8 cellular contexts compared by ENCODE assay signal in the genomic region with DNA sequence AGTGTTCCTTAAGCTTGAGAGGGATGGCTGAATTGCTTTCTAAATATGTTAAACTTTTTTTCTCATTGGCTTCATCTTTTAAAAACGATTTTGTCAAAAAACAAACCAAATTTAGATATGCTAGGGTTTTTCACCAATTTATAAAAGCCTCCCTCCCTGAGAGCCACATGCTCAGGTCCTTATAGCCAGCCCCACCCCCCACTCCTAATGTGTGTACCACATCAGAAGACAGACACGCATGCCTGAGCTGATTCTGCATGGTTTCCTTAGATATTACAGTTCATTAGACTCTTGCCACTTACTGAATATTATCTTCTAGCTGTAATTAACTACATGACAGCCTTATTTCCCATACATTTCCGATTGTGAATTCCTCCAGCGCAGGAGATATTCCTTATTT. TPM values are rescaled to one million over a fixed set of nuclear protein-coding genes. Genes with fewer than 3 reads are reported as not detected.
DNase-seq lines count a peak whose midpoint lies in the region; ATAC-seq and TF ChIP-seq lines count a peak whose summit lies in the region.

No MANE protein-coding gene starts in this region.

- H3K36me3 Mint-ChIP-seq in CD4-positive, alpha-beta memory T cell, result peaks cover 0 to 10% of the 10 kb centered on the region in 2 donors

- no peaks in the 10 kb centered on the region for H3K9me2 ChIP-seq in Loucy (replicated peaks; ENCODE audit: low read depth, low read length)

- no peaks in the 10 kb centered on the region for H3K27me3 ChIP-seq in CD4-positive, alpha-beta memory T cell (ENCODE audit: insufficient read depth, low read length)
- no peaks in the 10 kb centered on the region for H3K27me3 ChIP-seq in Loucy (ENCODE audit: insufficient read depth, low read length, poor library complexity, severe bottlenecking)
- H3K27me3 ChIP-seq in gastroesophageal sphincter, result no peaks in the 10 kb centered on the region
- H3K27me3 ChIP-seq in smooth muscle cell (ENCODE audit: low read depth), result no peaks in the 10 kb centered on the region

- POLR2A ChIA-PET in CD4-positive, alpha-beta memory T cell (lab: Charles Lee; ENCODE audit: partially characterized antibody), result interaction anchor here (0.5 to 1.5 kb wide), 5 partner anchors 20 to 262 kb away, joined by 3 to 4 read pairs (median 3); no protein-coding TSS in a partner anchor

- H3K4me2 ChIP-seq in Loucy (ENCODE audit: low read depth, low read length, poor library complexity, severe bottlenecking) (peak overlapping the region; percentile 82), smooth muscle cell (peak overlapping the region; percentile 95)

- no peak for TF ChIP-seq CTCF in Loucy (conservative IDR thresholded peaks at IDR 0.05; ENCODE audit: low read length)
- TF ChIP-seq CTCF in gastroesophageal sphincter (IDR thresholded peaks at IDR 0.05), result no peak
- no peak for TF ChIP-seq CTCF in smooth muscle cell (IDR thresholded peaks at IDR 0.05; ENCODE audit: borderline replicate concordance, insufficient read depth, poor library complexity, severe bottlenecking)

- TF ChIP-seq POLR2A in gastroesophageal sphincter (IDR thresholded peaks at IDR 0.05), result no peak

- H3K4me3 Mint-ChIP-seq in CD4-positive, alpha-beta memory T cell, result peak overlapping the region; percentile 81 to 95 (median 91)

- H3K9ac ChIP-seq in Loucy (ENCODE audit: low read depth, low read length, poor library complexity, severe bottlenecking) (peak overlapping the region; percentile 85), smooth muscle cell (ENCODE audit: low read depth) (peak overlapping the region; percentile 96)

- DNase-seq in CD4-positive, alpha-beta memory T cell, result peak; percentile 36 to 69 (median 42)
- DNase-seq in activated T-cell treated with anti-CD3 and anti-CD28 coated beads for 48 hours (ENCODE audit: low read depth), result peak; percentile 32
- DNase-seq in smooth muscle cell (lab: John Stamatoyannopoulos, UW; ENCODE audit: unreplicated experiment), result no peak
- DNase-seq in NCI-H146 treated with DMSO at 0.1 percent for 48 hours (lab: John Stamatoyannopoulos, UW; ENCODE audit: unreplicated experiment), result no peak
- no peak for DNase-seq in NCI-H2196 (lab: John Stamatoyannopoulos, UW; ENCODE audit: unreplicated experiment)
- no peak for DNase-seq in NCI-H146 (lab: John Stamatoyannopoulos, UW)

- H3K79me2 ChIP-seq in Loucy (ENCODE audit: insufficient read depth, low read length) (peaks cover 71% of the 10 kb centered on the region), smooth muscle cell (ENCODE audit: low read depth) (peaks cover 65% of the 10 kb centered on the region)

- H2AFZ ChIP-seq in Loucy (ENCODE audit: low read length), result no peak overlapping the region
- H2AFZ ChIP-seq in smooth muscle cell (ENCODE audit: low read depth), result no peak overlapping the region

- H3K4me3 ChIP-seq in CD4-positive, alpha-beta memory T cell (ENCODE audit: low read length in 2 of 2), result peak overlapping the region in 1 of 2 donors; percentile 67
- H3K4me3 ChIP-seq in Loucy (ENCODE audit: low read length, poor library complexity, severe bottlenecking) (peak overlapping the region; percentile 91), gastroesophageal sphincter (peak overlapping the region; percentile 77 to 88), smooth muscle cell (peak overlapping the region; percentile 76)

- no peaks in the 10 kb centered on the region for H3K36me3 ChIP-seq in CD4-positive, alpha-beta memory T cell (ENCODE audit: insufficient read depth, low read length)
- no peaks in the 10 kb centered on the region for H3K36me3 ChIP-seq in Loucy (ENCODE audit: insufficient read depth, low read length)
- H3K36me3 ChIP-seq in gastroesophageal sphincter, result no peaks in the 10 kb centered on the region
- no peaks in the 10 kb centered on the region for H3K36me3 ChIP-seq in smooth muscle cell (ENCODE audit: low read depth)

- intact Hi-C loops in CD4-positive, alpha-beta memory T cell (cut with micrococcal nuclease), result loop anchor here (2.0 kb wide), 1 partner anchor 126 kb away; no protein-coding TSS in a partner anchor

- H3K4me1 ChIP-seq in CD4-positive, alpha-beta memory T cell (ENCODE audit: insufficient read depth, low read length), result peaks cover 66% of the 10 kb centered on the region
- H3K4me1 ChIP-seq in Loucy (ENCODE audit: insufficient read depth, low read length, poor library complexity, severe bottlenecking) (peaks cover 17% of the 10 kb centered on the region), gastroesophageal sphincter (peaks cover 23 to 70% (median 31%) of the 10 kb centered on the region in 3 donors), smooth muscle cell (ENCODE audit: low read depth) (peaks cover 38% of the 10 kb centered on the region)

- WGBS in gastroesophageal sphincter (ENCODE audit: low coverage in 1 of 2), 2 donors, result 8 to 18% methylated on average over 4 of the region's 4 CpGs
- 26% methylated on average over 4 of the region's 4 CpGs for WGBS in smooth muscle cell (ENCODE audit: low lambda C conversion rate)

- no peak for ATAC-seq in gastroesophageal sphincter

- H3F3A ChIP-seq in Loucy (ENCODE audit: low read depth), result no peaks in the 10 kb centered on the region
- H3F3A ChIP-seq in smooth muscle cell (ENCODE audit: low read depth), result no peaks in the 10 kb centered on the region

- H3K27ac ChIP-seq in CD4-positive, alpha-beta memory T cell (ENCODE audit: low read depth, low read length), result no peak overlapping the region
- H3K27ac ChIP-seq in gastroesophageal sphincter, result peak overlapping the region; percentile 88 to 98 (median 96)
- H3K27ac ChIP-seq in smooth muscle cell (ENCODE audit: low read depth), result peak overlapping the region; percentile 95

- H3K9me3 Mint-ChIP-seq in CD4-positive, alpha-beta memory T cell, result no peaks in the 10 kb centered on the region

- TF ChIP-seq EP300 in gastroesophageal sphincter (IDR thresholded peaks at IDR 0.05), result no peak

- CTCF ChIA-PET in CD4-positive, alpha-beta memory T cell (lab: Charles Lee; ENCODE audit: partially characterized antibody), result interaction anchor here (1.1 to 1.3 kb wide), 2 partner anchors 67 to 391 kb away, joined by 3 read pairs; no protein-coding TSS in a partner anchor

- peak overlapping the region in 6 of 7 donors; percentile 32 to 94 (median 82) for H3K27ac Mint-ChIP-seq in CD4-positive, alpha-beta memory T cell

- H3K9me3 ChIP-seq in CD4-positive, alpha-beta memory T cell (ENCODE audit: control insufficient read depth in 1 of 2, low read length in 2 of 2), result no peaks in the 10 kb centered on the region
- H3K9me3 ChIP-seq in Loucy (ENCODE audit: insufficient read depth, low read depth, low read length) (no peaks in the 10 kb centered on the region), gastroesophageal sphincter (no peaks in the 10 kb centered on the region), smooth muscle cell (replicated peaks; ENCODE audit: low read depth) (no peaks in the 10 kb centered on the region)

- H4K20me1 ChIP-seq in Loucy (ENCODE audit: insufficient read depth, low read length, poor library complexity, severe bottlenecking), result peaks cover 32% of the 10 kb centered on the region
- H4K20me1 ChIP-seq in smooth muscle cell (ENCODE audit: low read depth), result peaks cover 60% of the 10 kb centered on the region

- peaks cover 49 to 75% (median 61%) of the 10 kb centered on the region in 4 donors for H3K4me1 Mint-ChIP-seq in CD4-positive, alpha-beta memory T cell

- H3K27me3 Mint-ChIP-seq in CD4-positive, alpha-beta memory T cell, result no peaks in the 10 kb centered on the region

RNA-seq across cellular contexts. Expression of a gene that starts 2.0 kb away (rescaled TPM):
- 10 to 100 TPM; 65.6 to 66.8 TPM for total RNA-seq in CD4-positive, alpha-beta memory T cell
- 10 to 100 TPM; 45.3 to 65.7 TPM for polyA plus RNA-seq in CD4-positive, alpha-beta memory T cell
- total RNA-seq in gastroesophageal sphincter (10 to 100 TPM; 80.6 to 83.7 (median 82.8) TPM), smooth muscle cell (44.8 and 58.1 TPM in 2 replicates)
- 34.3 and 38.2 TPM in 2 replicates for polyA plus RNA-seq in smooth muscle cell

Comparison
In these comparisons a context has a peak if more than half of its experiments do, and no peak if none do; other contexts are left out.
1. DNase-seq: peak in CD4-positive, alpha-beta memory T cell (5 of 5) and activated T-cell treated with anti-CD3 and anti-CD28 coated beads for 48 hours (single experiment); none in smooth muscle cell (single experiment), NCI-H146 treated with DMSO at 0.1 percent for 48 hours (single experiment), NCI-H2196 (single experiment) and NCI-H146 (single experiment).